ENCODE assay signal across 1 cellular context in genomic region chr10:119253433-119254174, GRCh38.
TF ChIP-seq lines count a peak whose summit lies in the region.

No MANE protein-coding gene starts in this region.

TF ChIP-seq in HepG2, 621 proteins besides CTCF, POLR2A, EP300 and RAD21 (continued from another document and continues in another):
- TF ChIP-seq ZNF33B (CRISPR knock-in tag; IDR thresholded peaks at IDR 0.05), result no peak
- 0 out of 2 replicates have a peak, but pooled peaks have one; percentile 44 for TF ChIP-seq ZGPAT (CRISPR knock-in tag; IDR thresholded peaks at IDR 0.05)
- no peak for TF ChIP-seq ZNF383 (CRISPR knock-in tag; IDR thresholded peaks at IDR 0.05; ENCODE audit: borderline replicate concordance)
- peak; percentile 67 for TF ChIP-seq ZNF574 (CRISPR knock-in tag; IDR thresholded peaks at IDR 0.05)
- TF ChIP-seq SALL2 (CRISPR knock-in tag; IDR thresholded peaks at IDR 0.05), result no peak; the same call in 1 of the 2 replicates
- no peak for TF ChIP-seq ZBTB21 (CRISPR knock-in tag; IDR thresholded peaks at IDR 0.05)
- TF ChIP-seq MNT (IDR thresholded peaks at IDR 0.05), result peak; percentile 44
- no peak for TF ChIP-seq RORA (CRISPR knock-in tag; IDR thresholded peaks at IDR 0.05)
- no peak for TF ChIP-seq ARHGAP35 (CRISPR knock-in tag; IDR thresholded peaks at IDR 0.05; ENCODE audit: borderline replicate concordance)
- no peak for TF ChIP-seq AKNA (CRISPR knock-in tag; IDR thresholded peaks at IDR 0.05; ENCODE audit: borderline replicate concordance)
- TF ChIP-seq FOXJ3 (CRISPR knock-in tag; IDR thresholded peaks at IDR 0.05; ENCODE audit: borderline replicate concordance), result peak; percentile 25; the same call in 1 of the 2 replicates
- TF ChIP-seq, protein P1, sequence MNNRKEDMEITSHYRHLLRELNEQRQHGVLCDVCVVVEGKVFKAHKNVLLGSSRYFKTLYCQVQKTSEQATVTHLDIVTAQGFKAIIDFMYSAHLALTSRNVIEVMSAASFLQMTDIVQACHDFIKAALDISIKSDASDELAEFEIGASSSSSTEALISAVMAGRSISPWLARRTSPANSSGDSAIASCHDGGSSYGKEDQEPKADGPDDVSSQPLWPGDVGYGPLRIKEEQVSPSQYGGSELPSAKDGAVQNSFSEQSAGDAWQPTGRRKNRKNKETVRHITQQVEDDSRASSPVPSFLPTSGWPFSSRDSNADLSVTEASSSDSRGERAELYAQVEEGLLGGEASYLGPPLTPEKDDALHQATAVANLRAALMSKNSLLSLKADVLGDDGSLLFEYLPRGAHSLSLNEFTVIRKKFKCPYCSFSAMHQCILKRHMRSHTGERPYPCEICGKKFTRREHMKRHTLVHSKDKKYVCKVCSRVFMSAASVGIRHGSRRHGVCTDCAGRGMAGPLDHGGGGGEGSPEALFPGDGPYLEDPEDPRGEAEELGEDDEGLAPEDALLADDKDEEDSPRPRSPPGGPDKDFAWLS (CRISPR knock-in tag; IDR thresholded peaks at IDR 0.05; ENCODE audit: borderline replicate concordance), result no peak
- no peak for TF ChIP-seq ZNF234 (CRISPR knock-in tag; conservative IDR thresholded peaks at IDR 0.05)
- TF ChIP-seq ZNF251 (CRISPR knock-in tag; IDR thresholded peaks at IDR 0.05), result no peak
- peak; percentile 79; the same call in 1 of the 2 replicates for TF ChIP-seq SNAI1 (CRISPR knock-in tag; IDR thresholded peaks at IDR 0.05; ENCODE audit: borderline replicate concordance)
- no peak for TF ChIP-seq TBX3 (IDR thresholded peaks at IDR 0.05; ENCODE audit: borderline replicate concordance)
- TF ChIP-seq CREB1 (IDR thresholded peaks at IDR 0.05), result peak; percentile 46; the same call in 1 of the 2 replicates
- 0 out of 2 replicates have a peak, but pooled peaks have one; percentile 30 for TF ChIP-seq CREB1 (CRISPR knock-in tag; IDR thresholded peaks at IDR 0.05)
- 0 out of 2 replicates have a peak, but pooled peaks have one; percentile 20 for TF ChIP-seq ZNF598 (CRISPR knock-in tag; IDR thresholded peaks at IDR 0.05; ENCODE audit: borderline replicate concordance)
- no peak for TF ChIP-seq PAWR (CRISPR knock-in tag; IDR thresholded peaks at IDR 0.05; ENCODE audit: borderline replicate concordance)
- no peak for TF ChIP-seq SP1 (IDR thresholded peaks at IDR 0.05)
- no peak for TF ChIP-seq SP1 (CRISPR knock-in tag; IDR thresholded peaks at IDR 0.05)
- 0 out of 2 replicates have a peak, but pooled peaks have one; percentile 35 for TF ChIP-seq YEATS4 (CRISPR knock-in tag; IDR thresholded peaks at IDR 0.05; ENCODE audit: borderline replicate concordance)
- no peak for TF ChIP-seq PLRG1 (conservative IDR thresholded peaks at IDR 0.05)
- TF ChIP-seq HOXA3 (CRISPR knock-in tag; IDR thresholded peaks at IDR 0.05), result peak; percentile 80
- no peak for TF ChIP-seq HNRNPK (IDR thresholded peaks at IDR 0.05; ENCODE audit: low read depth, low read length, poor library complexity, severe bottlenecking)
- TF ChIP-seq BCL3 (CRISPR knock-in tag; IDR thresholded peaks at IDR 0.05), result no peak
- no peak for TF ChIP-seq NAIF1 (CRISPR knock-in tag; IDR thresholded peaks at IDR 0.05; ENCODE audit: borderline replicate concordance)
- TF ChIP-seq, protein P2, sequence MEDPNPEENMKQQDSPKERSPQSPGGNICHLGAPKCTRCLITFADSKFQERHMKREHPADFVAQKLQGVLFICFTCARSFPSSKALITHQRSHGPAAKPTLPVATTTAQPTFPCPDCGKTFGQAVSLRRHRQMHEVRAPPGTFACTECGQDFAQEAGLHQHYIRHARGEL (CRISPR knock-in tag; IDR thresholded peaks at IDR 0.05), result no peak
- no peak; the same call in 1 of the 2 replicates for TF ChIP-seq ZFP82 (CRISPR knock-in tag; IDR thresholded peaks at IDR 0.05; ENCODE audit: borderline replicate concordance)
- no peak for TF ChIP-seq ZNF367 (CRISPR knock-in tag; IDR thresholded peaks at IDR 0.05; ENCODE audit: borderline replicate concordance)
- no peak for TF ChIP-seq ZNF556 (CRISPR knock-in tag; IDR thresholded peaks at IDR 0.05; ENCODE audit: borderline replicate concordance)
- TF ChIP-seq ZBTB37 (CRISPR knock-in tag; IDR thresholded peaks at IDR 0.05), result peak; percentile 89
- TF ChIP-seq ZFY (CRISPR knock-in tag; IDR thresholded peaks at IDR 0.05), result peak; percentile 31; the same call in 1 of the 2 replicates
- TF ChIP-seq SUZ12 (IDR thresholded peaks at IDR 0.05; ENCODE audit: low read depth, low read length), result no peak
- TF ChIP-seq TFE3 (CRISPR knock-in tag; IDR thresholded peaks at IDR 0.05), result no peak
- TF ChIP-seq ZSCAN21 (CRISPR knock-in tag; IDR thresholded peaks at IDR 0.05; ENCODE audit: borderline replicate concordance), result no peak
- TF ChIP-seq ZNF292 (CRISPR knock-in tag; IDR thresholded peaks at IDR 0.05; ENCODE audit: borderline replicate concordance, low read depth), result no peak; the same call in 1 of the 2 replicates
- no peak for TF ChIP-seq ZNF607 (CRISPR knock-in tag; IDR thresholded peaks at IDR 0.05; ENCODE audit: borderline replicate concordance)
- TF ChIP-seq ZC3H13 (CRISPR knock-in tag; IDR thresholded peaks at IDR 0.05), result no peak
- no peak for TF ChIP-seq NCOA5 (CRISPR knock-in tag; IDR thresholded peaks at IDR 0.05)
- peak; percentile 60; the same call in 1 of the 2 replicates for TF ChIP-seq ZNF430 (CRISPR knock-in tag; IDR thresholded peaks at IDR 0.05)
